1 cellular context compared by ENCODE assay signal in the genomic region with DNA sequence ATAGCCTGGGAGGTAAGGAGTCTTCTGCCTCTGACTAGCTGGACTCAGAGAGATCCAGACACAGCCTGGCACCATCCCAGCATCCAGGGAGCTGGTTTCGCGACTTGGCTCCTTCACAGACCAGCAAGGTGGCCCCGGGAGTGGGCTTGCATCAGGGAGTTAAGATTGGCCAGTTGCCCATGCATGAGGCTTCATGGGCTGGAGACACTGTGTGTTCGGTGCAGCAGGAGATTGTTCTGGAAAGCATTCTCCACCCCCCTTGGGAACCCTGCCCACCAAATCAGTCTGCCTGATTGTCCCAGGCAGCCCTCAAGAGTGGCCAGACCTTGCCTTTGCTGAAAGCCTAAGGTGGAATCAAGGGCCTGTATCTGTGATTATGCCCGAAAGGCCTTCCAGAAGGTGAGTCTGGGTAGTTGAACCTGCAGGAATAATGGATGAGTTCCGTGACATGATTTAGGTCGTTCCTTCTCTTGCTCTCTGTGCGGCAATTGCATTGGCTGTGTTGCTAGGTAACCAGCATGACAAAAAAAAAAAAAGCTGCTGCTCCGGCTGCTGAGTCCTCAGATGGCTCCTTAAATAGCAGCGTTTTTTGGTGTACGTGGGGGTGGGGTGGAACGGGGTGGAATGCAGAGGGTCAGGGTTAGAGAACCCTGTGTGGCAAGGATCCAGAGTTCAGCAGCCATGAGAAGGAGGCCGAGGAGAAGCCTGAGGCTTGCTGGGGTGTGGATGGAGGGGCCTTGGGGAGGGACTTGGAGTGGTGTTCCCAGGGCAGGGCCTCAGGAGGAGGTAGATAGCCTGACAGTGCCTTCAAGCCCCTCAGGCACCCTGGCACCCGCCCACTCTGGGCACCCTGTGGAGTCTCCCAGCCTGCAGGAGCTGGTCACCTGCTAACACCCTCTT.
TF ChIP-seq lines count a peak whose summit lies in the region.

No MANE protein-coding gene starts in this region.

TF ChIP-seq in HepG2, 621 proteins besides CTCF, POLR2A, EP300 and RAD21 (continued from another document):
- TF ChIP-seq TEAD3 (CRISPR knock-in tag; optimal IDR thresholded peaks at IDR 0.05; ENCODE audit: borderline replicate concordance) (peak; percentile 79), RFX1 (IDR thresholded peaks at IDR 0.05) (peak; percentile 69), AFF4 (CRISPR knock-in tag; IDR thresholded peaks at IDR 0.05) (no peak), EED (CRISPR knock-in tag; IDR thresholded peaks at IDR 0.05) (0 out of 2 replicates have a peak, but pooled peaks have one; percentile 15), ZSCAN29 (CRISPR knock-in tag; conservative IDR thresholded peaks at IDR 0.05) (no peak), TBP (CRISPR knock-in tag; IDR thresholded peaks at IDR 0.05) (no peak), IRF2 (CRISPR knock-in tag; IDR thresholded peaks at IDR 0.05) (no peak)
- TF ChIP-seq, protein P1, sequence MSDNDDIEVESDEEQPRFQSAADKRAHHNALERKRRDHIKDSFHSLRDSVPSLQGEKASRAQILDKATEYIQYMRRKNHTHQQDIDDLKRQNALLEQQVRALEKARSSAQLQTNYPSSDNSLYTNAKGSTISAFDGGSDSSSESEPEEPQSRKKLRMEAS (IDR thresholded peaks at IDR 0.05), result peak; percentile 34; the same call in 1 of the 2 replicates
